Comparison of ENCODE assay signal across 11 cellular contexts in the genomic region with DNA sequence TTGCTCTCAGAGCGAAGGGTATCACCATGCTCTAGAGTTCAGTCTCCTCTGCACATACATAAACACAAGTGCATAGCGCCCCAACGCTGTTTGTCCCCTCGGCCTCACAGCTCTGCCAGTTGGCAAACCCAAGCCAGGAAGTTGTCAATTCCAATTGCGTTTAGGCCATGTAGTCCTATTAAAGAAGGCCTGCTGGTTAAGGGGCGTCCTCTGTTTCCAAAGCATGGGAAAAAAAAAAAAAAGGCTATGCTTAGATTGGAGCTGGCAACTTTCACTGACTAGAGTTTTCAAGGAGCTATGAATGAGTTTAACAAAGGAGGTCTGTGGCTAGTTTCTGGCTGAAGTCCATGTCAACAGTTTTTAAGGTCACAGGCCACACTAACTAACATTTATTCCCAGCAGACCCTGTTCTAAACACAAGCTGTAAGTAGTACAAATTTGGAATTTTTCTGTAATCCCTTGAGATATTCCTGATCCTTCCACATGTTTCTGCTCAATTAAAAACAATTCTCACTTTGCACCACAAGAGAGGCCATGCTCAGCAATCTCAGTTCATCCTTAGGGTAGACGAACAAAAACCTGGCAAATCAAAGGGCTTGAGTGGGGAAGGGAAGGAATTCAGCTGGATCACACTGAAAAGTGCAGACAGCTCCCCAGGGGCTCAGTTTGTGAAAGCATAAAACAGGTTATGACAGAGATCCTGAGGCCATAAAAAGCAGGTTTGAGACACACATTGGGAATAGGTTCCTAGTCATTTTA.
A peak's percentile ranks its signal among the peaks of the same experiment; 100 is the strongest.
DNase-seq lines count a peak whose midpoint lies in the region; ATAC-seq and TF ChIP-seq lines count a peak whose summit lies in the region.
"Had no signal": no experiment of that assay in that cellular context is flagged by ENCODE, and none has a peak within 500 bp of the region (broad histone marks: within the 10 kb centered on the region; RNA-seq: fewer than 3 reads in every experiment).

No MANE protein-coding gene starts in this region.

- no peak overlapping the region for H3K27ac Mint-ChIP-seq in activated CD4-positive, alpha-beta T cell treated with anti-CD3 and anti-CD28 coated beads for 36 hours

- no peak overlapping the region for H3K4me3 ChIP-seq in fibroblast of lung (replicated peaks in 1 of 4; ENCODE audit: control extremely low read depth in 1 of 4, insufficient read depth in 1 of 4, low read depth in 3 of 4, low read length in 4 of 4)

- H3K4me1 Mint-ChIP-seq in activated CD4-positive, alpha-beta T cell treated with anti-CD3 and anti-CD28 coated beads for 36 hours, result peaks cover 3% of the 10 kb centered on the region

- no peaks in the 10 kb centered on the region for H3K4me1 ChIP-seq in fibroblast of lung (ENCODE audit: control insufficient read depth, extremely low read depth, insufficient read depth, low read length)

- no peak overlapping the region for H3K4me3 Mint-ChIP-seq in activated CD4-positive, alpha-beta T cell treated with anti-CD3 and anti-CD28 coated beads for 36 hours
- H3K4me3 Mint-ChIP-seq: activated T-cell treated with anti-CD3 and anti-CD28 coated beads, Interleukin-2, amount 50 U/mL, for 4 hours had no signal

- H3K4me2 ChIP-seq in fibroblast of lung (ENCODE audit: extremely low read depth, insufficient read depth, low read length), result no peak overlapping the region

- no peaks in the 10 kb centered on the region for H3K36me3 ChIP-seq in fibroblast of lung (ENCODE audit: control insufficient read depth, insufficient read depth, low read length)

- H3K27ac ChIP-seq in fibroblast of lung (ENCODE audit: insufficient read depth, low read length) (no peak overlapping the region), temporal lobe (ENCODE audit: low read depth, low read length) (peak overlapping the region; percentile 66)
- H3K27ac ChIP-seq: epithelial cell of prostate had no signal

- TF ChIP-seq CTCF in fibroblast of lung (conservative IDR thresholded peaks at IDR 0.05 in 1 of 2, IDR thresholded peaks at IDR 0.05 in 1 of 2; ENCODE audit: low read depth in 1 of 2, low read length in 2 of 2), result no peak

- no peaks in the 10 kb centered on the region for H3K79me2 ChIP-seq in fibroblast of lung (ENCODE audit: control insufficient read depth, insufficient read depth, low read length)

- peaks cover 2% of the 10 kb centered on the region for H3K36me3 Mint-ChIP-seq in activated CD4-positive, alpha-beta T cell treated with anti-CD3 and anti-CD28 coated beads for 36 hours (ENCODE audit: low read depth)

- no peaks in the 10 kb centered on the region for H3K9me3 ChIP-seq in fibroblast of lung (ENCODE audit: control insufficient read depth, insufficient read depth, low read depth, low read length)

- intact Hi-C loops in activated CD4-positive, alpha-beta T cell treated with anti-CD3 and anti-CD28 coated beads for 36 hours (cut with DNase I, micrococcal nuclease), result no loop called here
- intact Hi-C loops in left colon (cut with DNase I, micrococcal nuclease), result no loop called here

- no peaks in the 10 kb centered on the region for H4K20me1 ChIP-seq in fibroblast of lung (ENCODE audit: control insufficient read depth, extremely low read depth, insufficient read depth, low read length)

- CTCF ChIA-PET in activated CD4-positive, alpha-beta T cell treated with anti-CD3 and anti-CD28 coated beads for 36 hours (lab: Charles Lee), result no interaction called here

- no peak for ATAC-seq in activated CD4-positive, alpha-beta T cell treated with anti-CD3 and anti-CD28 coated beads for 36 hours
- no peak for ATAC-seq in left colon
- ATAC-seq in HG03571 (IDR thresholded peaks at IDR 0.05; ENCODE audit: unreplicated experiment), result no peak
- ATAC-seq: activated T-cell treated with anti-CD3 and anti-CD28 coated beads, Interleukin-2, amount 50 U/mL, for 4 hours had no signal

- POLR2A ChIA-PET in activated CD4-positive, alpha-beta T cell treated with anti-CD3 and anti-CD28 coated beads for 36 hours (lab: Charles Lee), result no interaction called here

- H3K27me3 ChIP-seq in fibroblast of lung (ENCODE audit: control insufficient read depth, insufficient read depth, low read length), result no peaks in the 10 kb centered on the region

- no peaks in the 10 kb centered on the region for H3K9me3 Mint-ChIP-seq in activated CD4-positive, alpha-beta T cell treated with anti-CD3 and anti-CD28 coated beads for 36 hours (ENCODE audit: low read depth)
- H3K9me3 Mint-ChIP-seq: activated T-cell treated with anti-CD3 and anti-CD28 coated beads, Interleukin-2, amount 50 U/mL, for 4 hours had no signal

- H3K27me3 Mint-ChIP-seq in activated CD4-positive, alpha-beta T cell treated with anti-CD3 and anti-CD28 coated beads for 36 hours, result no peaks in the 10 kb centered on the region

- DNase-seq in RPMI7951 (ENCODE audit: low read depth) (peak; percentile 12), fibroblast of lung (ENCODE audit: low read depth in 2 of 2) (peak; percentile 61 to 89), midbrain (lab: John Stamatoyannopoulos, UW) (peak; percentile 73), left colon (no peak), NCI-H2196 treated with DMSO at 0.1 percent for 48 hours (lab: John Stamatoyannopoulos, UW; ENCODE audit: unreplicated experiment) (no peak)
- DNase-seq in activated CD4-positive, alpha-beta T cell treated with anti-CD3 and anti-CD28 coated beads for 36 hours, result no peak
- DNase-seq: activated T-cell treated with anti-CD3 and anti-CD28 coated beads, Interleukin-2, amount 50 U/mL, for 4 hours; NCI-H524 treated with DMSO at 0.1 percent for 48 hours had no signal

- H2AFZ ChIP-seq in fibroblast of lung (ENCODE audit: low read length), result no peak overlapping the region

- no peak overlapping the region for H3K9ac ChIP-seq in fibroblast of lung (ENCODE audit: insufficient read depth, low read length)

Comparison
In these comparisons a context has a peak if more than half of its experiments do, and no peak if none do; other contexts are left out.
1. DNase-seq: peak in RPMI7951 (single experiment), fibroblast of lung (2 of 2) and midbrain (single experiment); none in activated CD4-positive, alpha-beta T cell treated with anti-CD3 and anti-CD28 coated beads for 36 hours (single experiment), left colon (0 of 2) and NCI-H2196 treated with DMSO at 0.1 percent for 48 hours (single experiment).